26 cellular contexts compared by ENCODE assay signal in genomic region chrX:129599499-129599898, GRCh38. TPM values are rescaled to one million over a fixed set of nuclear protein-coding genes. Genes with fewer than 3 reads are reported as not detected.
"Had no signal": no experiment of that assay in that cellular context is flagged by ENCODE, and none has a peak within 500 bp of the region (broad histone marks: within the 10 kb centered on the region; RNA-seq: fewer than 3 reads in every experiment).

No MANE protein-coding gene starts in this region.

- FAIRE-seq: colon, frontal cortex, islet of Langerhans had no signal

- H3K36me3 Mint-ChIP-seq: stimulated activated effector memory CD8-positive, alpha-beta T cell treated with anti-CD3 and anti-CD28 coated beads, Interleukin-12 subunit alpha, Interleukin-12 subunit beta, amount 100 ng/mL, for 72 hours had no signal

- H3K27ac ChIP-seq: heart right ventricle, left lung, lower lobe of right lung, right atrium auricular region, sigmoid colon, skin epidermis, suprapubic skin, thyroid gland, upper lobe of left lung, uterus had no signal

- H3K36me3 ChIP-seq: left lung, lower lobe of right lung, sigmoid colon, suprapubic skin, thyroid gland, upper lobe of left lung, uterus had no signal

- ATAC-seq: effector memory CD8-positive, alpha-beta T cell; heart right ventricle; left lung; lower lobe of right lung; naive thymus-derived CD4-positive, alpha-beta T cell; stimulated activated effector memory CD8-positive, alpha-beta T cell treated with anti-CD3 and anti-CD28 coated beads, Interleukin-12 subunit alpha, Interleukin-12 subunit beta, amount 100 ng/mL, for 72 hours; stimulated activated naive CD8-positive, alpha-beta T cell treated with anti-CD3 and anti-CD28 coated beads, Interleukin-15, Interleukin-2, amounts not matched to agents 100 U/mL and 50 U/mL, for 24 hours had no signal

- DNase-seq: cerebellar nuclear complex; effector memory CD8-positive, alpha-beta T cell; heart right ventricle; hypothalamus; left lung; lower lobe of right lung; mesendoderm; naive thymus-derived CD4-positive, alpha-beta T cell; posterior cingulate gyrus; sigmoid colon; stimulated activated CD4-positive, alpha-beta T cell treated with anti-CD3 and anti-CD28 coated beads, Interleukin-12 subunit alpha, Interleukin-12 subunit beta, amount 100 ng/mL, for 4 hours; stimulated activated CD4-positive, alpha-beta T cell treated with anti-CD3 and anti-CD28 coated beads, Interleukin-2, amount 100 ng/mL, for 48 hours; stimulated activated CD8-positive, alpha-beta memory T cell treated with anti-CD3 and anti-CD28 coated beads, Interleukin-4, amount 100 ng/mL, for 48 hours; stimulated activated naive CD8-positive, alpha-beta T cell treated with anti-CD3 and anti-CD28 coated beads, Interleukin-15, Interleukin-2, amounts not matched to agents 100 U/mL and 50 U/mL, for 24 hours; thyroid gland; upper lobe of left lung; uterus had no signal

- H3K27me3 Mint-ChIP-seq: dendritic cell treated with granulocyte-macrophage colony-stimulating factor and Interleukin-4, amounts not matched to agents 40 ng/mL and 50 ng/mL, for 4 days; naive thymus-derived CD4-positive, alpha-beta T cell had no signal

- H3K27ac Mint-ChIP-seq: dendritic cell treated with granulocyte-macrophage colony-stimulating factor and Interleukin-4, amounts not matched to agents 40 ng/mL and 50 ng/mL, for 4 days; effector memory CD8-positive, alpha-beta T cell; stimulated activated effector memory CD8-positive, alpha-beta T cell treated with anti-CD3 and anti-CD28 coated beads, Interleukin-12 subunit alpha, Interleukin-12 subunit beta, amount 100 ng/mL, for 72 hours had no signal

- H3K4me1 ChIP-seq: left lung, thyroid gland, uterus had no signal

- H3K9me3 Mint-ChIP-seq: dendritic cell treated with granulocyte-macrophage colony-stimulating factor and Interleukin-4, amounts not matched to agents 40 ng/mL and 50 ng/mL, for 4 days; effector memory CD8-positive, alpha-beta T cell; naive thymus-derived CD4-positive, alpha-beta T cell; stimulated activated effector memory CD8-positive, alpha-beta T cell treated with anti-CD3 and anti-CD28 coated beads, Interleukin-12 subunit alpha, Interleukin-12 subunit beta, amount 100 ng/mL, for 72 hours had no signal

- H3K27me3 ChIP-seq: left lung, right atrium auricular region, sigmoid colon, suprapubic skin, thyroid gland, upper lobe of left lung, uterus had no signal

- H3K4me3 Mint-ChIP-seq: dendritic cell treated with granulocyte-macrophage colony-stimulating factor and Interleukin-4, amounts not matched to agents 40 ng/mL and 50 ng/mL, for 4 days; effector memory CD8-positive, alpha-beta T cell; naive thymus-derived CD4-positive, alpha-beta T cell; stimulated activated effector memory CD8-positive, alpha-beta T cell treated with anti-CD3 and anti-CD28 coated beads, Interleukin-12 subunit alpha, Interleukin-12 subunit beta, amount 100 ng/mL, for 72 hours had no signal

- H3K4me3 ChIP-seq: heart right ventricle, left lung, lower lobe of right lung, right atrium auricular region, sigmoid colon, skin epidermis, suprapubic skin, thyroid gland, upper lobe of left lung, uterus had no signal

- H3K9me3 ChIP-seq: heart right ventricle, left lung, lower lobe of right lung, right atrium auricular region, sigmoid colon, suprapubic skin, thyroid gland, upper lobe of left lung, uterus had no signal

RNA-seq across cellular contexts. Expression of gene APLN, which starts 55.3 kb away (rescaled TPM):
- total RNA-seq: mononuclear cell had no signal
- polyA plus RNA-seq: naive thymus-derived CD4-positive, alpha-beta T cell had no signal
